16 cellular contexts compared by ENCODE assay signal in the genomic region with DNA sequence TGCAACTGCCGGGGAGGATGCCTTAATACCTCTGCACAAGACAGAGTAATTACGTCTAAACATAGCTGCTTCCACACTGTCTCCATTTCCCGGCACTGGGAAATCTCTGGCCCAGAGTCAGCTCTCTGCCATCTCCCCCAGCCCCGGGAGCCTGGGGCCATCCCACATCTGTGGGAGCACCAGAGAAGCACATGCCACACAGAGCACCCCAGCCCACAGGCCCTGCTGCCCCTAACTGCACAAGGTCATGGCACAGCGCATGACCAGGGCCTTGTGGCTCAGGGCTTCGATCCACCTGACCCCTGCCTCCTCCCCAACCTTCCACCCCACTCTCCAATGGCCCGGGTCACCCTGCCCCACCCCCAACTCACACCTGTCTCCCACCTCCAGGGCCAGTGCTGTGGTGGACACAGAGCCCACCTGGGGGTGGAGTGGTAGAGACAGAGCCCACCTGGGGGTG. TPM values are rescaled to one million over a fixed set of nuclear protein-coding genes. Genes with fewer than 3 reads are reported as not detected.
"Had no signal": no experiment of that assay in that cellular context is flagged by ENCODE, and none has a peak within 500 bp of the region (broad histone marks: within the 10 kb centered on the region; RNA-seq: fewer than 3 reads in every experiment).

No MANE protein-coding gene starts in this region.

- H3K27ac Mint-ChIP-seq: activated naive CD4-positive, alpha-beta T cell treated with anti-CD3 and anti-CD28 coated beads, Interleukin-2, amount 50 U/mL, for 24 hours; activated T-helper 17 cell treated with anti-CD3 and anti-CD28 coated beads, Interleukin-2, amount 50 U/mL, for 72 hours; naive thymus-derived CD4-positive, alpha-beta T cell; progenitor cell of endocrine pancreas; stimulated activated naive CD8-positive, alpha-beta T cell treated with anti-CD3 and anti-CD28 coated beads, Interleukin-15, Interleukin-2, amounts not matched to agents 100 ng/mL and 50 ng/mL, for 24 hours; T-helper 2 cell treated with Interferon-gamma antibody and Interleukin-4, amounts not matched to agents 5 μg/mL and 100 μg/mL, for 36 hours had no signal

- H3K9me3 Mint-ChIP-seq: activated naive CD4-positive, alpha-beta T cell treated with anti-CD3 and anti-CD28 coated beads, Interleukin-2, amount 50 U/mL, for 24 hours; stimulated activated naive CD8-positive, alpha-beta T cell treated with anti-CD3 and anti-CD28 coated beads, Interleukin-15, Interleukin-2, amounts not matched to agents 100 ng/mL and 50 ng/mL, for 24 hours; T-helper 2 cell treated with Interferon-gamma antibody and Interleukin-4, amounts not matched to agents 5 μg/mL and 100 μg/mL, for 36 hours had no signal

- DNase-seq: activated CD4-positive, alpha-beta T cell treated with anti-CD3 and anti-CD28 coated beads for 1 hour; activated CD4-positive, alpha-beta T cell treated with anti-CD3 and anti-CD28 coated beads, Interleukin-2, amount 50 U/mL, for 48 hours; central memory CD4-positive, alpha-beta T cell; effector memory CD4-positive, alpha-beta T cell; hypothalamus; naive thymus-derived CD4-positive, alpha-beta T cell; stimulated activated CD4-positive, alpha-beta T cell treated with anti-CD3 and anti-CD28 coated beads, Interleukin-4, amount 100 ng/mL, for 1 hour; stimulated activated CD8-positive, alpha-beta memory T cell treated with anti-CD3 and anti-CD28 coated beads, Interleukin-4, amount 100 ng/mL, for 48 hours; SW 1271 had no signal

- ATAC-seq: activated T-helper 17 cell treated with anti-CD3 and anti-CD28 coated beads, Interleukin-2, amount 50 U/mL, for 72 hours; naive thymus-derived CD4-positive, alpha-beta T cell had no signal

- H3K4me1 Mint-ChIP-seq: activated naive CD4-positive, alpha-beta T cell treated with anti-CD3 and anti-CD28 coated beads, Interleukin-2, amount 50 U/mL, for 24 hours; activated T-helper 17 cell treated with anti-CD3 and anti-CD28 coated beads, Interleukin-2, amount 50 U/mL, for 72 hours; naive thymus-derived CD4-positive, alpha-beta T cell had no signal

- H3K36me3 Mint-ChIP-seq: activated naive CD4-positive, alpha-beta T cell treated with anti-CD3 and anti-CD28 coated beads, Interleukin-2, amount 50 U/mL, for 24 hours had no signal

- H3K4me3 Mint-ChIP-seq: activated naive CD4-positive, alpha-beta T cell treated with anti-CD3 and anti-CD28 coated beads, Interleukin-2, amount 50 U/mL, for 24 hours; activated T-helper 17 cell treated with anti-CD3 and anti-CD28 coated beads, Interleukin-2, amount 50 U/mL, for 72 hours; naive thymus-derived CD4-positive, alpha-beta T cell; stimulated activated naive CD8-positive, alpha-beta T cell treated with anti-CD3 and anti-CD28 coated beads, Interleukin-15, Interleukin-2, amounts not matched to agents 100 ng/mL and 50 ng/mL, for 24 hours; T-helper 2 cell treated with Interferon-gamma antibody and Interleukin-4, amounts not matched to agents 5 μg/mL and 100 μg/mL, for 36 hours had no signal

- H3K4me3 ChIP-seq: lung had no signal

RNA-seq across cellular contexts. Expression of a gene that starts 36.6 kb away (rescaled TPM):
- total RNA-seq: activated T-helper 17 cell treated with anti-CD3 and anti-CD28 coated beads, Interleukin-2, amount 50 U/mL, for 72 hours; glomerular endothelial cell had no signal
